Comparison of ENCODE assay signal across 9 cellular contexts in genomic region chr1:162230096-162230495, GRCh38.
DNase-seq lines count a peak whose midpoint lies in the region; ATAC-seq lines count a peak whose summit lies in the region.
"Had no signal": no experiment of that assay in that cellular context is flagged by ENCODE, and none has a peak within 500 bp of the region (broad histone marks: within the 10 kb centered on the region; RNA-seq: fewer than 3 reads in every experiment).

No MANE protein-coding gene starts in this region.

- DNase-seq in D341Med (ENCODE audit: low spot score) (peak; percentile 70), MV-4-11 (lab: John Stamatoyannopoulos, UW) (peak; percentile 65), amniotic epithelial cell (ENCODE audit: low read depth) (peak; percentile 44), left lobe of liver (ENCODE audit: low spot score) (peak; percentile 66), epidermal melanocyte (ENCODE audit: insufficient read length, low spot score) (no peak)
- no peak for DNase-seq in activated CD4-positive, alpha-beta T cell treated with anti-CD3 and anti-CD28 coated beads, Interleukin-2, amount 50 U/mL, for 1 hour
- DNase-seq: activated T-cell treated with anti-CD3 and anti-CD28 coated beads, Interleukin-2, amount 50 U/mL, for 4 hours had no signal

- ATAC-seq in left lobe of liver (peak; percentile 72), GM19035 (IDR thresholded peaks at IDR 0.05; ENCODE audit: unreplicated experiment) (no peak), GM19395 (IDR thresholded peaks at IDR 0.05; ENCODE audit: unreplicated experiment) (no peak)
- ATAC-seq: activated T-cell treated with anti-CD3 and anti-CD28 coated beads, Interleukin-2, amount 50 U/mL, for 4 hours had no signal

Comparison
In these comparisons a context has a peak if more than half of its experiments do, and no peak if none do; other contexts are left out.
1. DNase-seq: peak in D341Med (single experiment), MV-4-11 (single experiment), amniotic epithelial cell (single experiment) and left lobe of liver (single experiment); none in activated CD4-positive, alpha-beta T cell treated with anti-CD3 and anti-CD28 coated beads, Interleukin-2, amount 50 U/mL, for 1 hour (single experiment) and epidermal melanocyte (single experiment).